9 cellular contexts compared by ENCODE assay signal in genomic region chr14:60151715-60152114, GRCh38. TPM values are rescaled to one million over a fixed set of nuclear protein-coding genes. Genes with fewer than 3 reads are reported as not detected.
DNase-seq lines count a peak whose midpoint lies in the region; ATAC-seq and TF ChIP-seq lines count a peak whose summit lies in the region.
"Had no signal": no experiment of that assay in that cellular context is flagged by ENCODE, and none has a peak within 500 bp of the region (broad histone marks: within the 10 kb centered on the region; RNA-seq: fewer than 3 reads in every experiment).

No MANE protein-coding gene starts in this region.

- no peaks in the 10 kb centered on the region for H3K27me3 ChIP-seq in sigmoid colon

- TF ChIP-seq POLR2A in sigmoid colon (IDR thresholded peaks at IDR 0.05) = no peak

- H3K27ac ChIP-seq in sigmoid colon = peak overlapping the region in 3 of 4 donors; percentile 7 to 47 (median 19)
- H3K27ac ChIP-seq: C4-2B had no signal

- no peak for TF ChIP-seq EP300 in sigmoid colon (IDR thresholded peaks at IDR 0.05)

- TF ChIP-seq CTCF in sigmoid colon (IDR thresholded peaks at IDR 0.05) = no peak

- WGBS in sigmoid colon, 2 donors = 23 to 56% methylated on average over 3 of the region's 3 CpGs

- intact Hi-C loops in sigmoid colon (cut with DNase I) = no loop called here

- peaks cover 0 to 10% (median 5%) of the 10 kb centered on the region in 4 donors for H3K4me1 ChIP-seq in sigmoid colon

- DNase-seq in NCI-H2081 (lab: John Stamatoyannopoulos, UW) = peak; percentile 17 to 59
- no peak for DNase-seq in NCI-H2081 treated with DMSO at 0.1 percent for 48 hours (lab: John Stamatoyannopoulos, UW)
- peak; percentile 9 for DNase-seq in SHP77 treated with DMSO at 0.1 percent for 48 hours (lab: John Stamatoyannopoulos, UW)
- DNase-seq in activated effector memory CD4-positive, alpha-beta T cell treated with Interleukin-2 at 50 U/mL for 16 hours = peak; percentile 65
- DNase-seq in foreskin melanocyte = peak; percentile 88
- peak; percentile 86 for DNase-seq in sigmoid colon
- DNase-seq in NCI-H187 (lab: John Stamatoyannopoulos, UW) = no peak

- no peak overlapping the region for H3K4me3 ChIP-seq in sigmoid colon

- H3K9me3 ChIP-seq in sigmoid colon = no peaks in the 10 kb centered on the region

- ATAC-seq in HG03439 (IDR thresholded peaks at IDR 0.05; ENCODE audit: unreplicated experiment) = peak; percentile 61

- peaks cover 0 to 63% (median 8%) of the 10 kb centered on the region in 4 donors for H3K36me3 ChIP-seq in sigmoid colon

RNA-seq across cellular contexts. Expression of gene DHRS7, which starts 13.5 kb away (rescaled TPM):
- total RNA-seq in sigmoid colon = 10 to 100 TPM; 43.7 to 70.9 (median 59.7) TPM
- 10 to 100 TPM; 18.0 to 49.2 (median 22.7) TPM for polyA plus RNA-seq in sigmoid colon

RNA-seq across cellular contexts. Expression of gene PCNX4, which starts 60.0 kb away (rescaled TPM):
- total RNA-seq in sigmoid colon = 10 to 100 TPM; 43.8 to 55.9 (median 44.3) TPM
- 10 to 100 TPM in 1 of 3 donors, 1 to 10 TPM in 2; 3.7 to 10.2 (median 9.9) TPM for polyA plus RNA-seq in sigmoid colon

Comparison
In these comparisons a context has a peak if more than half of its experiments do, and no peak if none do; other contexts are left out.
1. DNase-seq: peak in NCI-H2081 (2 of 2), SHP77 treated with DMSO at 0.1 percent for 48 hours (single experiment), activated effector memory CD4-positive, alpha-beta T cell treated with Interleukin-2 at 50 U/mL for 16 hours (single experiment), foreskin melanocyte (single experiment) and sigmoid colon (single experiment); none in NCI-H2081 treated with DMSO at 0.1 percent for 48 hours (single experiment) and NCI-H187 (0 of 2).